18 cellular contexts compared by ENCODE assay signal in genomic region chr14:47392351-47392750, GRCh38.
"Had no signal": no experiment of that assay in that cellular context is flagged by ENCODE, and none has a peak within 500 bp of the region (broad histone marks: within the 10 kb centered on the region; RNA-seq: fewer than 3 reads in every experiment).

No MANE protein-coding gene starts in this region.

- H3K4me3 ChIP-seq: heart left ventricle, skin epidermis, tibial nerve had no signal

- H3K27me3 ChIP-seq: heart left ventricle, tibial nerve had no signal

- H2AFZ ChIP-seq: parathyroid adenoma had no signal

- H3K36me3 ChIP-seq: heart left ventricle, tibial nerve had no signal

- H3K4me1 Mint-ChIP-seq: activated naive CD8-positive, alpha-beta T cell treated with anti-CD3 and anti-CD28 coated beads for 36 hours had no signal

- H3K4me3 Mint-ChIP-seq: activated CD8-positive, alpha-beta T cell treated with anti-CD3 and anti-CD28 coated beads for 36 hours; activated naive CD8-positive, alpha-beta T cell treated with anti-CD3 and anti-CD28 coated beads for 36 hours; activated T-cell treated with anti-CD3 and anti-CD28 coated beads, Interleukin-2, amount 50 U/mL, for 72 hours; effector memory CD8-positive, alpha-beta T cell; T-helper 1 cell treated with Interleukin-12 subunit alpha and Interleukin-12 subunit beta and Interleukin-4 antibody, amounts not matched to agents 30 μg/mL and 1 μg/mL, for 36 hours had no signal

- H3K27ac ChIP-seq: heart left ventricle, parathyroid adenoma, skin epidermis, tibial nerve had no signal

- H3K9me3 Mint-ChIP-seq: T-helper 1 cell treated with Interleukin-12 subunit alpha and Interleukin-12 subunit beta and Interleukin-4 antibody, amounts not matched to agents 30 μg/mL and 1 μg/mL, for 36 hours had no signal

- H3K36me3 Mint-ChIP-seq: activated naive CD8-positive, alpha-beta T cell treated with anti-CD3 and anti-CD28 coated beads for 36 hours had no signal

- DNase-seq: activated CD4-positive, alpha-beta T cell treated with anti-CD3 and anti-CD28 coated beads for 4 hours; activated CD8-positive, alpha-beta memory T cell treated with anti-CD3 and anti-CD28 coated beads, Interleukin-2, amount 50 U/mL, for 4 hours; activated CD8-positive, alpha-beta T cell treated with anti-CD3 and anti-CD28 coated beads for 36 hours; activated gamma-delta T cell treated with Interleukin-2 at 50 U/mL for 16 hours; activated naive CD8-positive, alpha-beta T cell treated with anti-CD3 and anti-CD28 coated beads for 36 hours; activated T-cell treated with anti-CD3 and anti-CD28 coated beads, Interleukin-2, amount 50 U/mL, for 72 hours; anterior cingulate cortex; cortex of kidney; effector memory CD8-positive, alpha-beta T cell; erythroblast; foreskin fibroblast; heart left ventricle; midbrain; retina had no signal

- H3K27me3 Mint-ChIP-seq: activated CD8-positive, alpha-beta T cell treated with anti-CD3 and anti-CD28 coated beads for 36 hours; activated naive CD8-positive, alpha-beta T cell treated with anti-CD3 and anti-CD28 coated beads for 36 hours; effector memory CD8-positive, alpha-beta T cell had no signal

- H3K9me3 ChIP-seq: heart left ventricle, tibial nerve had no signal

- H3K27ac Mint-ChIP-seq: activated CD8-positive, alpha-beta T cell treated with anti-CD3 and anti-CD28 coated beads for 36 hours; activated naive CD8-positive, alpha-beta T cell treated with anti-CD3 and anti-CD28 coated beads for 36 hours; activated T-cell treated with anti-CD3 and anti-CD28 coated beads, Interleukin-2, amount 50 U/mL, for 72 hours; effector memory CD8-positive, alpha-beta T cell; T-helper 1 cell treated with Interleukin-12 subunit alpha and Interleukin-12 subunit beta and Interleukin-4 antibody, amounts not matched to agents 30 μg/mL and 1 μg/mL, for 36 hours had no signal

- H3K4me1 ChIP-seq: heart left ventricle, parathyroid adenoma had no signal

- H3K79me2 ChIP-seq: parathyroid adenoma had no signal
